In genomic region chr17:47205419-47205963, GRCh38 we compare ENCODE assay signal across 8 cellular contexts. TPM values are rescaled to one million over a fixed set of nuclear protein-coding genes. Genes with fewer than 3 reads are reported as not detected.
DNase-seq lines count a peak whose midpoint lies in the region; ATAC-seq, FAIRE-seq and TF ChIP-seq lines count a peak whose summit lies in the region.

No MANE protein-coding gene starts in this region.

- TF ChIP-seq CTCF in esophagus muscularis mucosa (IDR thresholded peaks at IDR 0.05) = no peak
- no peak for TF ChIP-seq CTCF in osteoblast (IDR thresholded peaks at IDR 0.05; ENCODE audit: extremely low read depth, low read depth, low read length)

- H3K27me3 ChIP-seq in Karpas-422 (ENCODE audit: low read length) = no peaks in the 10 kb centered on the region
- no peaks in the 10 kb centered on the region for H3K27me3 ChIP-seq in esophagus muscularis mucosa
- no peaks in the 10 kb centered on the region for H3K27me3 ChIP-seq in osteoblast (ENCODE audit: insufficient read depth, low read length)

- peak; percentile 55 for ATAC-seq in GM19452 (IDR thresholded peaks at IDR 0.05; ENCODE audit: unreplicated experiment)

- TF ChIP-seq EP300 in esophagus muscularis mucosa (IDR thresholded peaks at IDR 0.05) = no peak

- H2AFZ ChIP-seq in Karpas-422 (ENCODE audit: low read length) (peak overlapping the region; percentile 16; the same call in 1 of the 2 replicates), osteoblast (ENCODE audit: low read length) (peak overlapping the region; percentile 55)

- H4K20me1 ChIP-seq in Karpas-422 (ENCODE audit: insufficient read depth, low read depth, low read length) = no peaks in the 10 kb centered on the region
- H4K20me1 ChIP-seq in osteoblast (ENCODE audit: insufficient read depth, low read length) = no peaks in the 10 kb centered on the region

- peak overlapping the region; percentile 52 for H3K4me3 ChIP-seq in Karpas-422 (ENCODE audit: low read length)
- H3K4me3 ChIP-seq in esophagus muscularis mucosa = peak overlapping the region in 2 of 4 donors; percentile 20 to 21
- H3K4me3 ChIP-seq in osteoblast (ENCODE audit: insufficient read depth, low read length) = peak overlapping the region; percentile 10

- H3K4me1 ChIP-seq in Karpas-422 (ENCODE audit: low read length) (peaks cover 70% of the 10 kb centered on the region), esophagus muscularis mucosa (peaks cover 25 to 28% (median 26%) of the 10 kb centered on the region in 4 donors), osteoblast (ENCODE audit: insufficient read depth, low read length) (peaks cover 25% of the 10 kb centered on the region)

- H3K27ac ChIP-seq in Karpas-422 (ENCODE audit: low read length) (peak overlapping the region; percentile 95), esophagus muscularis mucosa (replicated peaks in 1 of 4) (peak overlapping the region; percentile 67 to 76 (median 70)), osteoblast (ENCODE audit: low read depth, low read length) (peak overlapping the region; percentile 25)

- H3K9me2 ChIP-seq in Karpas-422 (replicated peaks; ENCODE audit: insufficient read depth, low read length) = no peaks in the 10 kb centered on the region

- H3K9me3 ChIP-seq in Karpas-422 (ENCODE audit: low read length) (no peaks in the 10 kb centered on the region), esophagus muscularis mucosa (no peaks in the 10 kb centered on the region), osteoblast (ENCODE audit: low read depth, low read length) (no peaks in the 10 kb centered on the region)

- no peak for TF ChIP-seq POLR2A in esophagus muscularis mucosa (IDR thresholded peaks at IDR 0.05; ENCODE audit: low read depth)

- H3K79me2 ChIP-seq in Karpas-422 (ENCODE audit: low read length) = no peaks in the 10 kb centered on the region
- H3K79me2 ChIP-seq in osteoblast (ENCODE audit: insufficient read depth, low read length) = no peaks in the 10 kb centered on the region

- H3K4me2 ChIP-seq in Karpas-422 (ENCODE audit: low read depth, low read length, poor library complexity, severe bottlenecking) (peak overlapping the region; percentile 69), osteoblast (ENCODE audit: insufficient read depth, low read length) (peak overlapping the region; percentile 34)

- DNase-seq in CD1c-positive myeloid dendritic cell (ENCODE audit: extremely low spot score) (peak; percentile 34), Karpas-422 (peak; percentile 87), esophagus muscularis mucosa (ENCODE audit: extremely low spot score) (no peak), osteoblast (ENCODE audit: insufficient read length, low spot score, missing footprints) (peak; percentile 67), urothelium cell line (ENCODE audit: low spot score) (peak; percentile 76), NCI-H146 (lab: John Stamatoyannopoulos, UW) (no peak)
- DNase-seq in activated CD8-positive, alpha-beta memory T cell treated with anti-CD3 and anti-CD28 coated beads for 4 hours (ENCODE audit: low read depth in 2 of 2) = peak; percentile 37 to 53

- no peak for FAIRE-seq in urothelium cell line (lab: Jason Lieb, UNC)

- intact Hi-C loops in esophagus muscularis mucosa (cut with DNase I) = no loop called here

- H3K36me3 ChIP-seq in Karpas-422 (ENCODE audit: insufficient read depth, low read length) (no peaks in the 10 kb centered on the region), esophagus muscularis mucosa (no peaks in the 10 kb centered on the region), osteoblast (ENCODE audit: insufficient read depth, low read length) (no peaks in the 10 kb centered on the region)

- 65% methylated on average over 9 of the region's 9 CpGs for WGBS in esophagus muscularis mucosa

- peak overlapping the region; percentile 72 for H3K9ac ChIP-seq in Karpas-422 (ENCODE audit: low read length)

RNA-seq across cellular contexts. Expression of gene MYL4, which starts 3.7 kb away (rescaled TPM):
- 3.7 and 6.0 TPM in 2 replicates for total RNA-seq in Karpas-422 (2014; rRNA removed; shearing (Covaris generic); ENCODE audit: low replicate concordance)
- under 1 TPM in 2 of 4 donors, not detected in 2; 0.50 to 0.52 TPM for total RNA-seq in esophagus muscularis mucosa
- 0.72 TPM in 1 of 2 replicates, not detected in the other for total RNA-seq in osteoblast

RNA-seq across cellular contexts. Expression of gene CDC27, which starts 16.4 kb away (rescaled TPM):
- total RNA-seq in Karpas-422 (2014; rRNA removed; shearing (Covaris generic); ENCODE audit: low replicate concordance) = 81.7 and 146 TPM in 2 replicates
- total RNA-seq in esophagus muscularis mucosa (10 to 100 TPM; 48.2 to 51.1 (median 49.1) TPM), osteoblast (80.3 and 96.1 TPM in 2 replicates)

RNA-seq across cellular contexts. Expression of gene ITGB3, which starts 48.1 kb away (rescaled TPM):
- 16.4 and 19.6 TPM in 2 replicates for total RNA-seq in Karpas-422 (2014; rRNA removed; shearing (Covaris generic); ENCODE audit: low replicate concordance)
- total RNA-seq in esophagus muscularis mucosa = 10 to 100 TPM; 48.6 to 61.5 (median 54.9) TPM
- total RNA-seq in osteoblast = 31.5 and 39.8 TPM in 2 replicates

Comparison
In these comparisons a context has a peak if more than half of its experiments do, and no peak if none do; other contexts are left out.
1. DNase-seq: peak in CD1c-positive myeloid dendritic cell (single experiment), Karpas-422 (single experiment), activated CD8-positive, alpha-beta memory T cell treated with anti-CD3 and anti-CD28 coated beads for 4 hours (2 of 2), osteoblast (single experiment) and urothelium cell line (single experiment); none in esophagus muscularis mucosa (single experiment) and NCI-H146 (single experiment).
2. H3K27ac ChIP-seq: peak in every context shown above with its lines; median percentile 95 in Karpas-422; 70 in esophagus muscularis mucosa; 25 in osteoblast.